1 cellular context compared by ENCODE assay signal in genomic region chr14:22598896-22599244, GRCh38.
TF ChIP-seq lines count a peak whose summit lies in the region.

No MANE protein-coding gene starts in this region.

TF ChIP-seq in SK-N-SH treated with all-trans-retinoic acid at 6 μM for 48 hours, 23 proteins besides CTCF, POLR2A, EP300 and RAD21 (continued from another document):
- no peak for TF ChIP-seq CSRNP3 (CRISPR knock-in tag; IDR thresholded peaks at IDR 0.05)
